Comparison of ENCODE assay signal across 16 cellular contexts in the genomic region with DNA sequence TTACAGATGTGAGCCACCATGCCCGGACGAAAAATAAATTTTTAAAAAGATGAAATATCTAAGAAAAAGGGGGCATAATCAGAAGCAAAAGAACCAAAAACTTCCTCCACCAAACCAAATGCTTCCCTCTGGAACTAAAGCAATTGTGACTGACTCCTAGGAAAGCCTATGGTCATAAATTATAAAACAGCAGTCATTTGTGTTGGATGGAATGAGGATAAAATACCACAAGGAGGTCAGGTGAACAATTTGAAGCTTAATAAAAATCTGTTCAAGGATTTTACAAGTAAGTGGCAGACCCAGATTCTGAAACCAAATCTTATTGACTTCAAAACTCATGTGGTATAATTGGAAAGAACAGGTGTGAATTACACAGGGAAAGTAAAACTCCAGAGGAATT.
"Had no signal": no experiment of that assay in that cellular context is flagged by ENCODE, and none has a peak within 500 bp of the region (broad histone marks: within the 10 kb centered on the region; RNA-seq: fewer than 3 reads in every experiment).

No MANE protein-coding gene starts in this region.

- H3K9me3 ChIP-seq: left ventricle myocardium inferior, ovary, right atrium auricular region, spleen, tibial nerve, uterus had no signal

- H3K36me3 ChIP-seq: ovary, right atrium auricular region, tibial nerve, uterus had no signal

- H3K27me3 ChIP-seq: hepatocyte, ovary, right atrium auricular region, spleen, tibial nerve, uterus had no signal

- H3K4me3 ChIP-seq: hepatocyte, left ventricle myocardium inferior, lung, ovary, right atrium auricular region, spleen, tibial nerve, uterus had no signal

- H3K4me1 ChIP-seq: uterus had no signal

- H3K27ac ChIP-seq: hepatocyte, left ventricle myocardium inferior, ovary, right atrium auricular region, spleen had no signal

- DNase-seq: islet precursor cell; left ventricle myocardium inferior; mesendoderm; naive B cell; natural killer cell; ovary; small intestine; spleen; stimulated activated CD4-positive, alpha-beta T cell treated with anti-CD3 and anti-CD28 coated beads, Interleukin-4, amount 100 ng/mL, for 24 hours; stimulated activated naive CD4-positive, alpha-beta T cell; substantia nigra; uterus had no signal
